Comparison of ENCODE assay signal across 18 cellular contexts in genomic region chr6:54467384-54467783, GRCh38.
A peak's percentile ranks its signal among the peaks of the same experiment; 100 is the strongest.
DNase-seq lines count a peak whose midpoint lies in the region; ATAC-seq lines count a peak whose summit lies in the region.
"Had no signal": no experiment of that assay in that cellular context is flagged by ENCODE, and none has a peak within 500 bp of the region (broad histone marks: within the 10 kb centered on the region; RNA-seq: fewer than 3 reads in every experiment).

No MANE protein-coding gene starts in this region.

- intact Hi-C loops in activated T-helper 1 cell treated with anti-CD3 and anti-CD28 coated beads, Interleukin-12 subunit alpha, Interleukin-12 subunit beta, Interleukin-2, Interleukin-4 antibody, amounts not matched to agents 30 ng/mL and 10 ng/mL and 1 ng/mL, durations not matched to agents 14 hours and 24 hours and 36 hours (cut with micrococcal nuclease) = no loop called here

- no peak overlapping the region for H3K9ac ChIP-seq in SK-N-MC (ENCODE audit: insufficient read length)

- no peak overlapping the region for H3K4me3 Mint-ChIP-seq in activated T-helper 1 cell treated with anti-CD3 and anti-CD28 coated beads, Interleukin-12 subunit alpha, Interleukin-12 subunit beta, Interleukin-2, Interleukin-4 antibody, amounts not matched to agents 30 ng/mL and 10 ng/mL and 1 ng/mL, durations not matched to agents 14 hours and 24 hours and 36 hours
- H3K4me3 Mint-ChIP-seq: CD14-positive monocyte; CD8-positive, alpha-beta T cell; H9 had no signal

- no peak overlapping the region; the same call in 1 of the 2 replicates for H3K4me3 ChIP-seq in SK-N-MC
- H3K4me3 ChIP-seq: A549, K562 had no signal

- no peak overlapping the region for H3K27ac Mint-ChIP-seq in activated T-helper 1 cell treated with anti-CD3 and anti-CD28 coated beads, Interleukin-12 subunit alpha, Interleukin-12 subunit beta, Interleukin-2, Interleukin-4 antibody, amounts not matched to agents 30 ng/mL and 10 ng/mL and 1 ng/mL, durations not matched to agents 14 hours and 24 hours and 36 hours
- H3K27ac Mint-ChIP-seq: CD14-positive monocyte; CD8-positive, alpha-beta T cell; H9 had no signal

- no peaks in the 10 kb centered on the region for H3K27me3 Mint-ChIP-seq in activated T-helper 1 cell treated with anti-CD3 and anti-CD28 coated beads, Interleukin-12 subunit alpha, Interleukin-12 subunit beta, Interleukin-2, Interleukin-4 antibody, amounts not matched to agents 30 ng/mL and 10 ng/mL and 1 ng/mL, durations not matched to agents 14 hours and 24 hours and 36 hours (ENCODE audit: insufficient read depth)

- DNase-seq in SK-N-MC (ENCODE audit: low read depth, low spot score) (no peak), left lobe of liver (ENCODE audit: low spot score) (no peak), NCI-H2107 (lab: John Stamatoyannopoulos, UW) (no peak)
- no peak for DNase-seq in activated T-helper 1 cell treated with anti-CD3 and anti-CD28 coated beads, Interleukin-12 subunit alpha, Interleukin-12 subunit beta, Interleukin-2, Interleukin-4 antibody, amounts not matched to agents 30 ng/mL and 10 ng/mL and 1 ng/mL, durations not matched to agents 14 hours and 24 hours and 36 hours (ENCODE audit: low spot score)
- DNase-seq: CD8-positive, alpha-beta T cell; COR-L47; DMS153; DMS79 treated with DMSO at 0.1 percent for 48 hours; EL; GOT3; H9; Karpas-422 had no signal

- H3K9me3 ChIP-seq in SK-N-MC (ENCODE audit: low read depth, low read length) = peaks cover 4% of the 10 kb centered on the region; the same call in 1 of the 2 replicates
- H3K9me3 ChIP-seq: A549 had no signal

- H3K4me1 Mint-ChIP-seq in activated T-helper 1 cell treated with anti-CD3 and anti-CD28 coated beads, Interleukin-12 subunit alpha, Interleukin-12 subunit beta, Interleukin-2, Interleukin-4 antibody, amounts not matched to agents 30 ng/mL and 10 ng/mL and 1 ng/mL, durations not matched to agents 14 hours and 24 hours and 36 hours (ENCODE audit: low read depth) = no peaks in the 10 kb centered on the region
- H3K4me1 Mint-ChIP-seq: CD14-positive monocyte had no signal

- H3K27ac ChIP-seq in SK-N-MC = peak overlapping the region; percentile 100
- H3K27ac ChIP-seq: A549 had no signal

- no peaks in the 10 kb centered on the region for H3K36me3 Mint-ChIP-seq in activated T-helper 1 cell treated with anti-CD3 and anti-CD28 coated beads, Interleukin-12 subunit alpha, Interleukin-12 subunit beta, Interleukin-2, Interleukin-4 antibody, amounts not matched to agents 30 ng/mL and 10 ng/mL and 1 ng/mL, durations not matched to agents 14 hours and 24 hours and 36 hours (ENCODE audit: low read depth)
- H3K36me3 Mint-ChIP-seq: CD14-positive monocyte; CD8-positive, alpha-beta T cell had no signal

- no peaks in the 10 kb centered on the region for H3K9me3 Mint-ChIP-seq in activated T-helper 1 cell treated with anti-CD3 and anti-CD28 coated beads, Interleukin-12 subunit alpha, Interleukin-12 subunit beta, Interleukin-2, Interleukin-4 antibody, amounts not matched to agents 30 ng/mL and 10 ng/mL and 1 ng/mL, durations not matched to agents 14 hours and 24 hours and 36 hours
- H3K9me3 Mint-ChIP-seq: H9 had no signal

- ATAC-seq in GM18867 (IDR thresholded peaks at IDR 0.05; ENCODE audit: unreplicated experiment) (peak; percentile 83), GM21390 (IDR thresholded peaks at IDR 0.05; ENCODE audit: unreplicated experiment) (peak; percentile 67), HG02759 (IDR thresholded peaks at IDR 0.05; ENCODE audit: unreplicated experiment) (no peak), left lobe of liver (no peak)
- ATAC-seq: A549; CD8-positive, alpha-beta T cell; K562 had no signal

- H3K36me3 ChIP-seq in SK-N-MC (ENCODE audit: insufficient read depth, low read length) = peaks cover 10% of the 10 kb centered on the region; the same call in 1 of the 2 replicates

Comparison
In these comparisons a context has a peak if more than half of its experiments do, and no peak if none do; other contexts are left out.
1. ATAC-seq: peak in GM18867 (single experiment) and GM21390 (single experiment); none in HG02759 (single experiment) and left lobe of liver (single experiment).